Comparison of ENCODE assay signal across 5 cellular contexts in the genomic region with DNA sequence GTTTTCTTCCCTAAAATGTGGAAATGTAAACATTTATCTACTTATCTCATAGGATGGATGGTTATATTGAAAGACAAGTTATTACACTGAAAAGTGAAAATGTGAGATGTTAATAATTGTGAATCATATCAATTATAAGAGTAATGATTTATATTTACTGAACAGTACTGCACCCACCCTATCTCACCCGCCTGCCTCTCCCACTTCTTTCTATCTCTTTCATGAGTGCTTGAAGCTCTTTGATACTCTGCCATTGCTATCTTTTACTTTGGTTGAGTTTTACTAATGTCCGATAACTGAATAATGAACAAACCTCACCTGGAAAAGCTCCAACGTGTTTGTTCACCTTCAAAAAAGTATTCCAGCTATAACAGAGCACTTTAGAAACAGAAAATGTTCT.
"Had no signal": no experiment of that assay in that cellular context is flagged by ENCODE, and none has a peak within 500 bp of the region (broad histone marks: within the 10 kb centered on the region; RNA-seq: fewer than 3 reads in every experiment).

No MANE protein-coding gene starts in this region.

- DNase-seq: IMR-90, KBM-7, KG1 had no signal

- H3K4me3 ChIP-seq: K562 had no signal

- ATAC-seq: HepG2, K562 had no signal
